ENCODE assay signal across 1 cellular context in genomic region chr17:352421-353212, GRCh38.
TF ChIP-seq lines count a peak whose summit lies in the region.

Gene RPH3AL (minus strand): TSS chr17:352807. CDS start chr17:327543, 25,264 bp downstream.

TF ChIP-seq in HepG2, 621 proteins besides CTCF, POLR2A, EP300 and RAD21 (continued from another document and continues in another):
- no peak; the same call in 1 of the 2 replicates for TF ChIP-seq NFE2L2 (IDR thresholded peaks at IDR 0.05; ENCODE audit: low read length)
- TF ChIP-seq ZNF687 (CRISPR knock-in tag; IDR thresholded peaks at IDR 0.05): peak; percentile 97
- TF ChIP-seq MEIS1 (CRISPR knock-in tag; IDR thresholded peaks at IDR 0.05; ENCODE audit: borderline replicate concordance): 0 out of 2 replicates have a peak, but pooled peaks have one; percentile 30
- TF ChIP-seq PRDM15 (CRISPR knock-in tag; IDR thresholded peaks at IDR 0.05): peak; percentile 99
- TF ChIP-seq ZNF232 (CRISPR knock-in tag; IDR thresholded peaks at IDR 0.05; ENCODE audit: borderline replicate concordance): 0 out of 2 replicates have a peak, but pooled peaks have one; percentile 57
- TF ChIP-seq POGZ (CRISPR knock-in tag; IDR thresholded peaks at IDR 0.05): peak; percentile 59
- TF ChIP-seq ZNF556 (CRISPR knock-in tag; IDR thresholded peaks at IDR 0.05; ENCODE audit: borderline replicate concordance): peak; percentile 65; the same call in 1 of the 2 replicates
- TF ChIP-seq ZNF570 (CRISPR knock-in tag; IDR thresholded peaks at IDR 0.05; ENCODE audit: borderline replicate concordance): 0 out of 2 replicates have a peak, but pooled peaks have one; percentile 85
- no peak for TF ChIP-seq SIN3B (IDR thresholded peaks at IDR 0.05; ENCODE audit: low read length)
- TF ChIP-seq SP1 (IDR thresholded peaks at IDR 0.05): no peak
- TF ChIP-seq SP1 (CRISPR knock-in tag; IDR thresholded peaks at IDR 0.05): peak; percentile 53; the same call in 1 of the 2 replicates
- TF ChIP-seq SNAPC4 (CRISPR knock-in tag; IDR thresholded peaks at IDR 0.05): peak; percentile 30; the same call in 1 of the 2 replicates
- TF ChIP-seq ZNF280B (CRISPR knock-in tag; IDR thresholded peaks at IDR 0.05; ENCODE audit: borderline replicate concordance): no peak
- peak; percentile 68; the same call in 1 of the 2 replicates for TF ChIP-seq MTA1 (CRISPR knock-in tag; IDR thresholded peaks at IDR 0.05; ENCODE audit: borderline replicate concordance)
- peak; percentile 86; the same call in 1 of the 2 replicates for TF ChIP-seq ZNF230 (CRISPR knock-in tag; IDR thresholded peaks at IDR 0.05)
- TF ChIP-seq ZNF253 (CRISPR knock-in tag; IDR thresholded peaks at IDR 0.05; ENCODE audit: borderline replicate concordance): no peak
- TF ChIP-seq EZH2 (conservative IDR thresholded peaks at IDR 0.05; ENCODE audit: low read depth, low read length): no peak
- TF ChIP-seq XRCC5 (optimal IDR thresholded peaks at IDR 0.05; ENCODE audit: low read length): peak; percentile 54
- peak; percentile 32; the same call in 1 of the 2 replicates for TF ChIP-seq ZNF136 (CRISPR knock-in tag; IDR thresholded peaks at IDR 0.05; ENCODE audit: low read depth)
- TF ChIP-seq ZNF747 (CRISPR knock-in tag; IDR thresholded peaks at IDR 0.05; ENCODE audit: borderline replicate concordance): no peak; the same call in 1 of the 2 replicates
- no peak for TF ChIP-seq KAT2B (IDR thresholded peaks at IDR 0.05; ENCODE audit: borderline replicate concordance, low read depth, low read length)
- TF ChIP-seq FOSL1 (CRISPR knock-in tag; IDR thresholded peaks at IDR 0.05; ENCODE audit: borderline replicate concordance): peak; percentile 42; the same call in 1 of the 2 replicates
- 0 out of 2 replicates have a peak, but pooled peaks have one; percentile 61 for TF ChIP-seq GFI1 (CRISPR knock-in tag; IDR thresholded peaks at IDR 0.05; ENCODE audit: borderline replicate concordance)
- peak; percentile 76; the same call in 1 of the 2 replicates for TF ChIP-seq ZNF414 (CRISPR knock-in tag; IDR thresholded peaks at IDR 0.05)
- TF ChIP-seq ZBTB39 (CRISPR knock-in tag; IDR thresholded peaks at IDR 0.05): no peak
- peak; percentile 26; the same call in 1 of the 2 replicates for TF ChIP-seq ZNF224 (CRISPR knock-in tag; IDR thresholded peaks at IDR 0.05)
- TF ChIP-seq AHR (CRISPR knock-in tag; IDR thresholded peaks at IDR 0.05): peak; percentile 68; the same call in 1 of the 2 replicates
- TF ChIP-seq ZBTB2 (CRISPR knock-in tag; IDR thresholded peaks at IDR 0.05; ENCODE audit: low read depth): no peak
- peak; percentile 17; the same call in 1 of the 2 replicates for TF ChIP-seq CREB1 (IDR thresholded peaks at IDR 0.05)
- peak; percentile 77 for TF ChIP-seq CREB1 (CRISPR knock-in tag; IDR thresholded peaks at IDR 0.05)
